Comparison of ENCODE assay signal across 8 cellular contexts in the genomic region with DNA sequence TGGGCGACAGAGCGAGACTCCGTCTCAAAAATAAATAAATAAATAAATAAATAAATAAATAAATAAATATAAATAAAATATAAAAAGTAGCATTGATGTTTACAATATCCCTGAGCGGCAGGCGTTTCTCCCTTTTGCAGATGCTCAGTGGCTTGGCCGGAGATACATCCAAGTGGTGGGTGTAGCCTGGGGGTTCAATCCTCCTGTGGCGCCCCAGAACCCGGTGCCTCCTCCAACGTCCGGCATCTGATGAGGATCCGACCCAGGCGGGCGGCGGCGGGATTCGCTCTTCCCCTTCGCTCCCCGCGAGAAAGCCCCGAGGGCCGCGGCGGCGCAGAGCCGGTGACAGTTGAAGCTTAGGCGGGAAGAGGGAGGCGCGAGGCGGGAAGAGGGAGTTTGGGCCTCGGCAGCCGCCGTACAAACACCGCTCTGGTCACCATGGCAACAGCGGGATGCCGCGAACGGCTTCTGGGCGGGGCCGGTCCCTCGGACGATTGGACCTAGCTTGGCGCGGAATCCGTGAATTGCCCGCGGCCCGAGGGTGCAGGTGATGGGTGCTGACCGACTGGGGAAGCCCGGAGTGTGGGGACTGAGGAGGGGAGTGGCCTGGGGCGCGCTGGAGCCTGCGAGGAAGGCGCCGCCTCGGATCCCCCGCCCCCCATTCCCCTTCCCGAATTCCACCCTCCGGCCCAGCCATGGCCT. TPM values are rescaled to one million over a fixed set of nuclear protein-coding genes. Genes with fewer than 3 reads are reported as not detected.
A peak's percentile ranks its signal among the peaks of the same experiment; 100 is the strongest.
DNase-seq lines count a peak whose midpoint lies in the region; ATAC-seq and TF ChIP-seq lines count a peak whose summit lies in the region.

No MANE protein-coding gene starts in this region.

- peak overlapping the region; percentile 78 for H3K4me2 ChIP-seq in DOHH2 (ENCODE audit: low read length)

- peak; percentile 43 for TF ChIP-seq POLR2A in prostate gland (IDR thresholded peaks at IDR 0.05)

- intact Hi-C loops in left ventricle myocardium superior (cut with micrococcal nuclease) (no loop called here), prostate gland (cut with DNase I) (no loop called here), upper lobe of right lung (cut with DNase I) (no loop called here)

- no peak for TF ChIP-seq CTCF in DOHH2 (IDR thresholded peaks at IDR 0.05; ENCODE audit: low read depth, low read length, poor library complexity, severe bottlenecking)
- no peak for TF ChIP-seq CTCF in prostate gland (IDR thresholded peaks at IDR 0.05)
- no peak for TF ChIP-seq CTCF in upper lobe of right lung (IDR thresholded peaks at IDR 0.05)

- DNase-seq in NCI-H146 treated with DMSO at 0.1 percent for 48 hours (lab: John Stamatoyannopoulos, UW; ENCODE audit: unreplicated experiment) (peak; percentile 96), T-helper 1 cell (peak; percentile 67 to 92 (median 79)), amniotic epithelial cell (ENCODE audit: low read depth) (peak; percentile 84), left ventricle myocardium superior (peak; percentile 96), prostate gland (ENCODE audit: low spot score) (peak; percentile 86), upper lobe of right lung (peak; percentile 97)

- 6% methylated on average over 46 of the region's 58 CpGs for WGBS in prostate gland

- peak overlapping the region; percentile 71 for H3K27ac ChIP-seq in DOHH2 (ENCODE audit: low read depth, low read length)
- H3K27ac ChIP-seq in prostate gland = peak overlapping the region in 1 of 2 donors; percentile 2
- peak overlapping the region; percentile 49 for H3K27ac ChIP-seq in upper lobe of right lung

- H3K4me1 ChIP-seq in DOHH2 (ENCODE audit: control insufficient read depth, low read length) (peaks cover 28% of the 10 kb centered on the region), prostate gland (replicated peaks) (peaks cover 4% of the 10 kb centered on the region), upper lobe of right lung (peaks cover 8% of the 10 kb centered on the region)

- no peaks in the 10 kb centered on the region for H3K27me3 ChIP-seq in DOHH2 (ENCODE audit: control insufficient read depth, low read length)
- no peaks in the 10 kb centered on the region for H3K27me3 ChIP-seq in prostate gland (replicated peaks; ENCODE audit: insufficient read depth)
- H3K27me3 ChIP-seq in upper lobe of right lung = no peaks in the 10 kb centered on the region

- peaks cover 15% of the 10 kb centered on the region for H3K79me2 ChIP-seq in DOHH2 (ENCODE audit: control insufficient read depth, low read length)

- no peaks in the 10 kb centered on the region for H3K9me3 ChIP-seq in DOHH2 (ENCODE audit: control insufficient read depth, insufficient read depth, low read length)
- no peaks in the 10 kb centered on the region for H3K9me3 ChIP-seq in prostate gland
- H3K9me3 ChIP-seq in upper lobe of right lung = no peaks in the 10 kb centered on the region

- H3K9me2 ChIP-seq in DOHH2 (replicated peaks; ENCODE audit: control insufficient read depth, low read length) = no peaks in the 10 kb centered on the region

- ATAC-seq in HG02588 (IDR thresholded peaks at IDR 0.05; ENCODE audit: unreplicated experiment) (peak; percentile 74), left ventricle myocardium superior (peak; percentile 96), upper lobe of right lung (peak; percentile 97)

- peaks cover 3% of the 10 kb centered on the region; the same call in 1 of the 2 replicates for H3F3A ChIP-seq in DOHH2 (ENCODE audit: control insufficient read depth, insufficient read depth)

- H3K36me3 ChIP-seq in DOHH2 (ENCODE audit: control insufficient read depth, low read length) = peaks cover 6% of the 10 kb centered on the region; the same call in 1 of the 2 replicates
- H3K36me3 ChIP-seq in prostate gland = no peaks in the 10 kb centered on the region
- no peaks in the 10 kb centered on the region for H3K36me3 ChIP-seq in upper lobe of right lung

- H3K4me3 ChIP-seq in DOHH2 (ENCODE audit: low read length) (peak overlapping the region; percentile 97), prostate gland (peak overlapping the region; percentile 52 to 65), upper lobe of right lung (peak overlapping the region; percentile 72)

- H4K20me1 ChIP-seq in DOHH2 (ENCODE audit: control insufficient read depth, insufficient read depth, low read depth, low read length) = no peaks in the 10 kb centered on the region

RNA-seq across cellular contexts. Expression of a gene that starts 12.7 kb away (rescaled TPM):
- 4,258 TPM for total RNA-seq in left ventricle myocardium superior
- 100 to 1,000 TPM; 884 to 943 TPM for total RNA-seq in prostate gland
- 689 TPM for total RNA-seq in upper lobe of right lung

RNA-seq across cellular contexts. Expression of a gene that starts 21.8 kb away (rescaled TPM):
- total RNA-seq in left ventricle myocardium superior (not detected), prostate gland (10 to 100 TPM in 1 of 2 donors, under 1 TPM in 1; 0.46 to 17.2 TPM), upper lobe of right lung (not detected)

RNA-seq across cellular contexts. Expression of a gene that starts 23.0 kb away (rescaled TPM):
- total RNA-seq in left ventricle myocardium superior = 33.1 TPM
- 10 to 100 TPM; 67.8 to 85.4 TPM for total RNA-seq in prostate gland
- 74.2 TPM for total RNA-seq in upper lobe of right lung

RNA-seq across cellular contexts. Expression of a gene that starts 29.8 kb away (rescaled TPM):
- total RNA-seq in left ventricle myocardium superior = not detected
- total RNA-seq in prostate gland = not detected
- total RNA-seq in upper lobe of right lung = not detected

RNA-seq across cellular contexts. Expression of a gene that starts 38.9 kb away (rescaled TPM):
- total RNA-seq in left ventricle myocardium superior (0.79 TPM), prostate gland (1 to 10 TPM; 1.5 to 2.5 TPM), upper lobe of right lung (1.4 TPM)
